9 cellular contexts compared by ENCODE assay signal in the genomic region with DNA sequence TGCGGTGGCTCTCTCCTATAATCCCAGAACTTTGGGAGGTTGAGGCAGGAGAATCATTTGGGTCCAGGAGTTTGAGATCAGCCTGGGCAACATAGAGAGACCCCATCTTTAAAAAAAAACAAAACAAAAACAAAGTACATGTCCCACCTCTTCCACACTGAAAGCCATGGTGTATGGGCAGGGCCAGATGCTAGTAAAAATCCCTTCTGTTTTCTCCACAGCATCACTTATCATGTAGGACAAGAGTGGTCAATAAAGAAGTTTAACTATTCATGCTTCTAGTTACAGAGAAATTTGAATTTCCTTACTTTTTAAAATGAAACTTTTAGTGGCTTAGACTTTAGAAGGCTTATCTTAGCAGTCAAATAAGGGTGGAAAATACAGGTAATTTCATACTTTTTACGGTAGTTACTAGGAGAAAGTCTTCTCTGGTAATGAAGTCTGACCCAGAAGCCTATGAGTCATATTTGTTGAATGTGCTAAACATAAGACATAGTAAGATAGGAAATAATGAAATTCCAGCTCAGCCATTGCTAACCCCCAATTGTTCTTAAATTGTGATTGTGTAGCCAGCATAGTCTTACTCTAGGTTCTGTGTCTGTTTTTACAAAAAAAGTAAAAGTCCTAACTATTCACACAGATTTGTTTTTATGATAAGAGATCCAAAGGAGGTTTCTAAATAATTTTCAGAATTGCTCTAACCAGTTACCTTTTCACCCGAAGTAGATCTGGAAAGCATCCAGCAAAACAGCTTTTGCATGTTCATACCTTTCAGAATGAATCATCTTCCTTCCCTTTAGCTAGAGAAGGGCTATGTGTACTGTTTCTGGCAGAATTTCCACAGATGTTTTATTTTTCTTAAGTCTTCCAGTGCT. TPM values are rescaled to one million over a fixed set of nuclear protein-coding genes. Genes with fewer than 3 reads are reported as not detected.
DNase-seq lines count a peak whose midpoint lies in the region; ATAC-seq, FAIRE-seq and TF ChIP-seq lines count a peak whose summit lies in the region.
"Had no signal": no experiment of that assay in that cellular context is flagged by ENCODE, and none has a peak within 500 bp of the region (broad histone marks: within the 10 kb centered on the region; RNA-seq: fewer than 3 reads in every experiment).

No MANE protein-coding gene starts in this region.

- peaks cover 23% of the 10 kb centered on the region for H3K36me3 Mint-ChIP-seq in activated CD8-positive, alpha-beta T cell treated with anti-CD3 and anti-CD28 coated beads for 36 hours (ENCODE audit: low read depth)

- peak overlapping the region; percentile 68 for H3K4me3 Mint-ChIP-seq in activated CD8-positive, alpha-beta T cell treated with anti-CD3 and anti-CD28 coated beads for 36 hours

- peak; percentile 12 for DNase-seq in NOMO-1 treated with DMSO at 0.1 percent for 48 hours (lab: John Stamatoyannopoulos, UW; ENCODE audit: unreplicated experiment)
- no peak for DNase-seq in NOMO-1 treated with dmso at 0.1 percent for 144 hours (lab: John Stamatoyannopoulos, UW; ENCODE audit: unreplicated experiment)
- peak; percentile 14 for DNase-seq in activated CD8-positive, alpha-beta T cell treated with anti-CD3 and anti-CD28 coated beads for 36 hours
- DNase-seq in keratinocyte (ENCODE audit: low read depth, low spot score): peak; percentile 59
- no peak for DNase-seq in stimulated activated CD8-positive, alpha-beta memory T cell treated with anti-CD3 and anti-CD28 coated beads, Interleukin-4, amount 100 ng/mL, for 48 hours
- DNase-seq in NCI-H2196 treated with DMSO at 0.1 percent for 48 hours (lab: John Stamatoyannopoulos, UW; ENCODE audit: unreplicated experiment): no peak

- H3K9me3 ChIP-seq in keratinocyte (ENCODE audit: control insufficient read depth, low read depth, low read length): no peaks in the 10 kb centered on the region
- H3K9me3 ChIP-seq: BLaER1 treated with 17β-estradiol and CSF1 and Interleukin-3, amounts not matched to agents 10 nM and 100 nM had no signal

- intact Hi-C loops in activated CD8-positive, alpha-beta T cell treated with anti-CD3 and anti-CD28 coated beads for 36 hours (cut with micrococcal nuclease): loop anchor here (10.0 kb wide), 1 partner anchor 191 kb away; no protein-coding TSS in a partner anchor

- H3K27me3 Mint-ChIP-seq in activated CD8-positive, alpha-beta T cell treated with anti-CD3 and anti-CD28 coated beads for 36 hours: no peaks in the 10 kb centered on the region

- H3K27ac Mint-ChIP-seq in activated CD8-positive, alpha-beta T cell treated with anti-CD3 and anti-CD28 coated beads for 36 hours: peak overlapping the region; percentile 97

- dilution Hi-C loops in keratinocyte (cut with MboI; ENCODE audit: extremely low pct_ligation_motif_present, low sequenced_read_pairs): no loop called here

- ATAC-seq in HG02885 (IDR thresholded peaks at IDR 0.05; ENCODE audit: poor library complexity, unreplicated experiment): peak; percentile 64
- peak; percentile 90 for ATAC-seq in activated CD8-positive, alpha-beta T cell treated with anti-CD3 and anti-CD28 coated beads for 36 hours
- no peak for ATAC-seq in GM19397 (IDR thresholded peaks at IDR 0.05; ENCODE audit: unreplicated experiment)

- H3K4me2 ChIP-seq in keratinocyte (ENCODE audit: control insufficient read depth, extremely low read depth, insufficient read depth, low read depth, low read length): peak overlapping the region; percentile 82

- peaks cover 51% of the 10 kb centered on the region for H3K4me1 Mint-ChIP-seq in activated CD8-positive, alpha-beta T cell treated with anti-CD3 and anti-CD28 coated beads for 36 hours (ENCODE audit: low read depth)

- CTCF ChIA-PET in activated CD8-positive, alpha-beta T cell treated with anti-CD3 and anti-CD28 coated beads for 36 hours (lab: Charles Lee): interaction anchor here (0.9 to 1.8 kb wide), 3 partner anchors 14 to 210 kb away, joined by 3 to 4 read pairs (median 4); a partner anchor contains a TSS

- POLR2A ChIA-PET in activated CD8-positive, alpha-beta T cell treated with anti-CD3 and anti-CD28 coated beads for 36 hours (lab: Charles Lee): interaction anchor here (0.8 to 1.4 kb wide), 6 partner anchors 10 to 19 kb away, joined by 3 to 6 read pairs (median 4); no protein-coding TSS in a partner anchor

- peak overlapping the region; percentile 51 for H3K9ac ChIP-seq in keratinocyte (ENCODE audit: control insufficient read depth, extremely low read depth, insufficient read depth, low read length)
- H3K9ac ChIP-seq: BLaER1 treated with 17β-estradiol and CSF1 and Interleukin-3, amounts not matched to agents 10 nM and 100 nM had no signal

- H3K4me3 ChIP-seq in keratinocyte (ENCODE audit: control insufficient read depth in 2 of 3, extremely low read depth in 1 of 3, insufficient read depth in 2 of 3, low read depth in 1 of 3, low read length in 3 of 3): peak overlapping the region in 2 of 3 experiments; percentile 41 to 54
- H3K4me3 ChIP-seq: BLaER1 treated with 17β-estradiol and CSF1 and Interleukin-3, amounts not matched to agents 10 nM and 100 nM had no signal

- H2AFZ ChIP-seq in keratinocyte (ENCODE audit: control insufficient read depth, low read length): peak overlapping the region; percentile 68

- peak overlapping the region; percentile 83 for H3K27ac ChIP-seq in keratinocyte (ENCODE audit: control insufficient read depth, insufficient read depth, low read length)
- H3K27ac ChIP-seq: BLaER1 treated with 17β-estradiol and CSF1 and Interleukin-3, amounts not matched to agents 10 nM and 100 nM had no signal

- H4K20me1 ChIP-seq in keratinocyte (ENCODE audit: control insufficient read depth, extremely low read depth, insufficient read depth, low read length): no peaks in the 10 kb centered on the region

- no peaks in the 10 kb centered on the region for H3K27me3 ChIP-seq in keratinocyte (ENCODE audit: control insufficient read depth, extremely low read depth, insufficient read depth, low read length)
- H3K27me3 ChIP-seq: BLaER1 treated with 17β-estradiol and CSF1 and Interleukin-3, amounts not matched to agents 10 nM and 100 nM had no signal

- H3K36me3 ChIP-seq in keratinocyte (ENCODE audit: control insufficient read depth in 2 of 2, extremely low read depth in 1 of 2, insufficient read depth in 2 of 2, low read length in 2 of 2): peaks cover 4 to 7% of the 10 kb centered on the region in 2 experiments

- no peak for TF ChIP-seq CTCF in activated CD8-positive, alpha-beta T cell treated with anti-CD3 and anti-CD28 coated beads for 36 hours (IDR thresholded peaks at IDR 0.05)
- TF ChIP-seq CTCF in keratinocyte (optimal IDR thresholded peaks at IDR 0.05 in 1 of 3, IDR thresholded peaks at IDR 0.05 in 1 of 3, conservative IDR thresholded peaks at IDR 0.05 in 1 of 3; ENCODE audit: extremely low read depth in 1 of 3, insufficient read depth in 2 of 3, low read length in 3 of 3): no peak

- H3K9me1 ChIP-seq in keratinocyte (ENCODE audit: control insufficient read depth, extremely low read depth, insufficient read depth, low read length): no peaks in the 10 kb centered on the region

- peak; percentile 89 for FAIRE-seq in keratinocyte (lab: Jason Lieb, UNC)

- no peaks in the 10 kb centered on the region for H3K9me3 Mint-ChIP-seq in activated CD8-positive, alpha-beta T cell treated with anti-CD3 and anti-CD28 coated beads for 36 hours

- peaks cover 19% of the 10 kb centered on the region for H3K4me1 ChIP-seq in keratinocyte (ENCODE audit: control insufficient read depth, extremely low read depth, insufficient read depth, low read length)

- H3K79me2 ChIP-seq in keratinocyte (ENCODE audit: control insufficient read depth, insufficient read depth, low read length): no peaks in the 10 kb centered on the region

RNA-seq across cellular contexts. Expression of a gene that starts 16.4 kb away (rescaled TPM):
- total RNA-seq in activated CD8-positive, alpha-beta T cell treated with anti-CD3 and anti-CD28 coated beads for 36 hours: 10 to 100 TPM; 37.2 to 39.6 TPM
- 11.8 to 16.9 TPM (median 12.8 TPM) in 3 replicates for polyA plus RNA-seq in keratinocyte
- polyA plus RNA-seq in keratinocyte (2011; ENCODE audit: low read depth): 8.6 TPM
- 18.6 TPM in 2 replicates for polyA plus RNA-seq in keratinocyte (2011; cell fraction: cytosol; rRNA removed)
- polyA plus RNA-seq in keratinocyte (2011; cell fraction: nucleus; rRNA removed): 36.2 and 36.6 TPM in 2 replicates
- 10.5 and 13.9 TPM in 2 replicates for polyA plus RNA-seq in keratinocyte (2012; ENCODE audit: low replicate concordance)
- polyA minus RNA-seq in keratinocyte: 21.4 to 75.7 TPM (median 72.0 TPM) in 3 replicates
- 8.1 TPM for polyA minus RNA-seq in keratinocyte (2011; cell fraction: cytosol; rRNA and poly(A)+ RNA removed)
- 19.6 and 58.2 TPM in 2 replicates for polyA minus RNA-seq in keratinocyte (2011; cell fraction: nucleus; rRNA and poly(A)+ RNA removed)

RNA-seq across cellular contexts. Expression of a gene that starts 56.3 kb away (rescaled TPM):
- 10 to 100 TPM; 15.9 to 17.3 TPM for total RNA-seq in activated CD8-positive, alpha-beta T cell treated with anti-CD3 and anti-CD28 coated beads for 36 hours
- 27.9 to 31.5 TPM (median 31.1 TPM) in 3 replicates for polyA plus RNA-seq in keratinocyte
- polyA plus RNA-seq in keratinocyte (2011; ENCODE audit: low read depth): 34.8 TPM
- 20.5 and 34.8 TPM in 2 replicates for polyA plus RNA-seq in keratinocyte (2011; cell fraction: cytosol; rRNA removed)
- polyA plus RNA-seq in keratinocyte (2011; cell fraction: nucleus; rRNA removed): 34.2 and 37.3 TPM in 2 replicates
- polyA plus RNA-seq in keratinocyte (2012; ENCODE audit: low replicate concordance): 25.5 and 27.0 TPM in 2 replicates
- 7.2 to 24.5 TPM (median 19.9 TPM) in 3 replicates for polyA minus RNA-seq in keratinocyte
- 18.0 TPM for polyA minus RNA-seq in keratinocyte (2011; cell fraction: cytosol; rRNA and poly(A)+ RNA removed)
- polyA minus RNA-seq in keratinocyte (2011; cell fraction: nucleus; rRNA and poly(A)+ RNA removed): 18.9 and 34.7 TPM in 2 replicates

Comparison
In these comparisons a context has a peak if more than half of its experiments do, and no peak if none do; other contexts are left out.
1. DNase-seq: peak in NOMO-1 treated with DMSO at 0.1 percent for 48 hours (single experiment), activated CD8-positive, alpha-beta T cell treated with anti-CD3 and anti-CD28 coated beads for 36 hours (single experiment) and keratinocyte (single experiment); none in NOMO-1 treated with dmso at 0.1 percent for 144 hours (single experiment), stimulated activated CD8-positive, alpha-beta memory T cell treated with anti-CD3 and anti-CD28 coated beads, Interleukin-4, amount 100 ng/mL, for 48 hours (single experiment) and NCI-H2196 treated with DMSO at 0.1 percent for 48 hours (single experiment).